14 cellular contexts compared by ENCODE assay signal in the genomic region with DNA sequence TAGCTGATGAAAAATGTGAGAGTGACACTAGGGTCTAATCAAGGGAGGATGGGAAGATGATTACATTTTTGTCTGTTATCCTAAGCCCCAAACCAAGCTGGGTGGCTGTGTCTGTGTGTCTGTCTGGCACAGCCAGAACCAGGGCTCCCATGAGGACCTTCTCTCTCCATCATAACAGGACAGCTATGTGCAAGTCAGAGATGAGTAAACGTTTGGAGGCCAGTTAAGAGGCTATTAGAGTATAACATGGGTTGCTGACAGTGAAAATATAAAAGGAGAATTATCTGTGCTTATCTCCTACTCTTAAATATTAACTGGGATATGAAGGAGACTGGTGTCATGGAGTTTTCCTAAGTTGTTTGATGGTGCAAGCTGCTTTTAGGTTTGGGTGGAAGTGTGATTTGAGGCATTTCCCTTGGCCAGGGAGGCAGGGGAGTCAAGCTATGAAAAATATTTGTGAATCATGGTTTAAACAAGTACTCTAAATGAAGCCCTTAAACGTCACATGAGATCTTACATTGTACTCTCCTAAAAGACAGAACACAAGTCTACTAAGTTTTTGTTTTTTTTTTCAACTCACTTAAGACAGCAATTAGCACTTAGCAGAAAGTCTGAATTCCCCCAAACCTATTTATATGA.
DNase-seq lines count a peak whose midpoint lies in the region; ATAC-seq lines count a peak whose summit lies in the region.
"Had no signal": no experiment of that assay in that cellular context is flagged by ENCODE, and none has a peak within 500 bp of the region (broad histone marks: within the 10 kb centered on the region; RNA-seq: fewer than 3 reads in every experiment).

No MANE protein-coding gene starts in this region.

- no peak overlapping the region for H3K23ac ChIP-seq in mesenchymal stem cell (ENCODE audit: low read length in 2 of 2)

- no peak overlapping the region for H2BK12ac ChIP-seq in mesenchymal stem cell (ENCODE audit: low read length in 2 of 2)

- 11% methylated on average over 1 of the region's 2 CpGs for WGBS in mesenchymal stem cell

- H3K9ac ChIP-seq in adipocyte (ENCODE audit: low read length) (no peak overlapping the region), mesenchymal stem cell (ENCODE audit: low read length) (peak overlapping the region; percentile 40)
- H3K9ac ChIP-seq: BLaER1, KMS-11 had no signal

- H3K14ac ChIP-seq in mesenchymal stem cell (ENCODE audit: low read length in 2 of 2), result no peak overlapping the region

- no peak overlapping the region for H2AK5ac ChIP-seq in mesenchymal stem cell (ENCODE audit: low read length, severe bottlenecking)

- no peak overlapping the region for H2BK5ac ChIP-seq in mesenchymal stem cell (ENCODE audit: low read depth, low read length, poor library complexity, severe bottlenecking)

- H3K4ac ChIP-seq in mesenchymal stem cell (ENCODE audit: low read depth in 1 of 2, low read length in 2 of 2), result no peak overlapping the region

- H2BK15ac ChIP-seq in mesenchymal stem cell (ENCODE audit: low read depth, poor library complexity, severe bottlenecking), result no peak overlapping the region

- H3K4me1 ChIP-seq in adipocyte (ENCODE audit: control insufficient read depth, insufficient read depth, low read length) (peaks cover 16% of the 10 kb centered on the region), mesenchymal stem cell (ENCODE audit: control insufficient read depth, insufficient read depth, low read depth, low read length) (no peaks in the 10 kb centered on the region)
- H3K4me1 ChIP-seq: BLaER1 had no signal

- H3K4me2 ChIP-seq in mesenchymal stem cell (ENCODE audit: low read length, poor library complexity, severe bottlenecking), result no peak overlapping the region
- H3K4me2 ChIP-seq: BLaER1, KMS-11 had no signal

- no peak overlapping the region for H4K91ac ChIP-seq in mesenchymal stem cell (ENCODE audit: low read length)

- no peaks in the 10 kb centered on the region for H3K36me3 ChIP-seq in adipocyte (ENCODE audit: control insufficient read depth, insufficient read depth, low read length, severe bottlenecking)
- no peaks in the 10 kb centered on the region for H3K36me3 ChIP-seq in mesenchymal stem cell (ENCODE audit: control insufficient read depth in 1 of 2, insufficient read depth in 2 of 2, low read depth in 1 of 2, low read length in 2 of 2)
- H3K36me3 ChIP-seq: BLaER1 had no signal

- DNase-seq in EH (ENCODE audit: low read depth), result peak; percentile 73
- peak; percentile 29 for DNase-seq in adipocyte (ENCODE audit: low read depth)
- DNase-seq in fibroblast of gingiva (ENCODE audit: low read depth), result peak; percentile 3
- DNase-seq in mesenchymal stem cell, result no peak
- DNase-seq in kidney glomerular epithelial cell (lab: John Stamatoyannopoulos, UW), result no peak
- DNase-seq in NCI-H1417 (lab: John Stamatoyannopoulos, UW), result no peak
- DNase-seq: NCI-H1092 treated with DMSO at 0.1 percent for 48 hours, NCI-H1694 treated with DMSO at 0.1 percent for 48 hours, NCI-H524, SHP77 had no signal

- H2BK120ac ChIP-seq in mesenchymal stem cell (ENCODE audit: low read depth, low read length), result no peak overlapping the region

- no peak for ATAC-seq in HG03354 (IDR thresholded peaks at IDR 0.05; ENCODE audit: poor library complexity, severe bottlenecking, unreplicated experiment)
- ATAC-seq in HG02852 (IDR thresholded peaks at IDR 0.05; ENCODE audit: unreplicated experiment), result no peak

- H3K9me3 ChIP-seq in adipocyte (ENCODE audit: control insufficient read depth, low read length) (no peaks in the 10 kb centered on the region), mesenchymal stem cell (ENCODE audit: control insufficient read depth, low read length) (no peaks in the 10 kb centered on the region)
- H3K9me3 ChIP-seq: BLaER1 had no signal

- no peak overlapping the region for H3K27ac ChIP-seq in mesenchymal stem cell (ENCODE audit: low read length, poor library complexity, severe bottlenecking)
- H3K27ac ChIP-seq: BLaER1, KMS-11 had no signal

- no peak overlapping the region for H4K8ac ChIP-seq in mesenchymal stem cell (ENCODE audit: low read length)

- H3K18ac ChIP-seq in mesenchymal stem cell (ENCODE audit: low read depth in 1 of 2, low read length in 2 of 2), result no peak overlapping the region

- H3K79me1 ChIP-seq in mesenchymal stem cell (replicated peaks; ENCODE audit: low read length, poor library complexity, severe bottlenecking), result no peaks in the 10 kb centered on the region

- no peaks in the 10 kb centered on the region for H3K27me3 ChIP-seq in adipocyte (replicated peaks; ENCODE audit: control insufficient read depth, insufficient read depth, low read length)
- H3K27me3 ChIP-seq in mesenchymal stem cell (ENCODE audit: control insufficient read depth in 1 of 2, insufficient read depth in 1 of 2, low read length in 2 of 2), result no peaks in the 10 kb centered on the region

- H3K4me3 ChIP-seq in adipocyte (ENCODE audit: low read length) (no peak overlapping the region), mesenchymal stem cell (ENCODE audit: insufficient read depth in 1 of 2, low read depth in 1 of 2, low read length in 2 of 2) (no peak overlapping the region)
- H3K4me3 ChIP-seq: BLaER1 had no signal

- no peak overlapping the region for H2AFZ ChIP-seq in mesenchymal stem cell (ENCODE audit: low read depth, low read length)

Comparison
In these comparisons a context has a peak if more than half of its experiments do, and no peak if none do; other contexts are left out.
1. DNase-seq: peak in EH (single experiment), adipocyte (single experiment) and fibroblast of gingiva (single experiment); none in mesenchymal stem cell (single experiment), kidney glomerular epithelial cell (single experiment) and NCI-H1417 (0 of 3).